ENCODE assay signal across 1 cellular context in genomic region chr6:27139753-27140522, GRCh38.
TF ChIP-seq lines count a peak whose summit lies in the region.

No MANE protein-coding gene starts in this region.

TF ChIP-seq in GM12878, 131 proteins besides CTCF, POLR2A, EP300 and RAD21 (continued from another document):
- no peak for TF ChIP-seq PKNOX1 (IDR thresholded peaks at IDR 0.05)
- TF ChIP-seq, protein P1, sequence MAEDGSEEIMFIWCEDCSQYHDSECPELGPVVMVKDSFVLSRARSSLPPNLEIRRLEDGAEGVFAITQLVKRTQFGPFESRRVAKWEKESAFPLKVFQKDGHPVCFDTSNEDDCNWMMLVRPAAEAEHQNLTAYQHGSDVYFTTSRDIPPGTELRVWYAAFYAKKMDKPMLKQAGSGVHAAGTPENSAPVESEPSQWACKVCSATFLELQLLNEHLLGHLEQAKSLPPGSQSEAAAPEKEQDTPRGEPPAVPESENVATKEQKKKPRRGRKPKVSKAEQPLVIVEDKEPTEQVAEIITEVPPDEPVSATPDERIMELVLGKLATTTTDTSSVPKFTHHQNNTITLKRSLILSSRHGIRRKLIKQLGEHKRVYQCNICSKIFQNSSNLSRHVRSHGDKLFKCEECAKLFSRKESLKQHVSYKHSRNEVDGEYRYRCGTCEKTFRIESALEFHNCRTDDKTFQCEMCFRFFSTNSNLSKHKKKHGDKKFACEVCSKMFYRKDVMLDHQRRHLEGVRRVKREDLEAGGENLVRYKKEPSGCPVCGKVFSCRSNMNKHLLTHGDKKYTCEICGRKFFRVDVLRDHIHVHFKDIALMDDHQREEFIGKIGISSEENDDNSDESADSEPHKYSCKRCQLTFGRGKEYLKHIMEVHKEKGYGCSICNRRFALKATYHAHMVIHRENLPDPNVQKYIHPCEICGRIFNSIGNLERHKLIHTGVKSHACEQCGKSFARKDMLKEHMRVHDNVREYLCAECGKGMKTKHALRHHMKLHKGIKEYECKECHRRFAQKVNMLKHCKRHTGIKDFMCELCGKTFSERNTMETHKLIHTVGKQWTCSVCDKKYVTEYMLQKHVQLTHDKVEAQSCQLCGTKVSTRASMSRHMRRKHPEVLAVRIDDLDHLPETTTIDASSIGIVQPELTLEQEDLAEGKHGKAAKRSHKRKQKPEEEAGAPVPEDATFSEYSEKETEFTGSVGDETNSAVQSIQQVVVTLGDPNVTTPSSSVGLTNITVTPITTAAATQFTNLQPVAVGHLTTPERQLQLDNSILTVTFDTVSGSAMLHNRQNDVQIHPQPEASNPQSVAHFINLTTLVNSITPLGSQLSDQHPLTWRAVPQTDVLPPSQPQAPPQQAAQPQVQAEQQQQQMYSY (CRISPR knock-in tag; IDR thresholded peaks at IDR 0.05), result peak; percentile 81
- TF ChIP-seq ZBTB4 (CRISPR knock-in tag; IDR thresholded peaks at IDR 0.05), result peak; percentile 86
- peak; percentile 37; the same call in 1 of the 3 replicates for TF ChIP-seq POU2F2 (IDR thresholded peaks at IDR 0.05; ENCODE audit: borderline replicate concordance, low read depth, low read length)
- TF ChIP-seq EED (IDR thresholded peaks at IDR 0.05; ENCODE audit: low read depth), result 0 out of 2 replicates have a peak, but pooled peaks have one; percentile 6
- TF ChIP-seq LARP7 (IDR thresholded peaks at IDR 0.05), result 0 out of 2 replicates have a peak, but pooled peaks have one; percentile 1
- no peak for TF ChIP-seq TBL1XR1 (IDR thresholded peaks at IDR 0.05; ENCODE audit: low read depth, low read length)
- no peak for TF ChIP-seq MEF2B (IDR thresholded peaks at IDR 0.05; ENCODE audit: partially characterized antibody, poor library complexity, severe bottlenecking)
- 0 out of 2 replicates have a peak, but pooled peaks have one; percentile 5 for TF ChIP-seq PAX5 (IDR thresholded peaks at IDR 0.05; ENCODE audit: borderline replicate concordance, low read depth, low read length)
- peak; percentile 8; the same call in 1 of the 2 replicates for TF ChIP-seq MLLT1 (IDR thresholded peaks at IDR 0.05)
- TF ChIP-seq MTA3 (IDR thresholded peaks at IDR 0.05; ENCODE audit: borderline replicate concordance, low read length), result peak; percentile 33; the same call in 1 of the 2 replicates
